In the genomic region with DNA sequence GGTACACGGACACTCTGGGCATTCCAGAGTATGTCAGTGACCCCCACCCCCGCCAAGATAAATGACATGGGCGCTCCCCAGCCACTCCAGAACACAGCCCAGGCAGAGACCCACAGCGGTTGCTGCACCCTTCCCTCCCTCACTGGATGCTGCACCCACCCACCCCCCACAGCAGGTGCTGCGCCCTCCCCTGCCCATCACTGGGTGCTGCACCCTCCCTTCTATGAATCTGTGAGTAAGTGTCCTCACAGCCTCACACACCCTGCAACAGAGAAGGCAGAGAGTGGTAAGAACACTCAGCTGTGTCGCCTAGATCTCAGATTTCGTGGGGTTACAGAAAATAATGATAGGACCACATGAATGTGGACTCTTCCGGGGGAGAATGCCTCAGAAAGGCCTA, we compare ENCODE assay signal across 22 cellular contexts.
"Had no signal": no experiment of that assay in that cellular context is flagged by ENCODE, and none has a peak within 500 bp of the region (broad histone marks: within the 10 kb centered on the region; RNA-seq: fewer than 3 reads in every experiment).

No MANE protein-coding gene starts in this region.

- H3K36me3 ChIP-seq: left ventricle myocardium inferior, pancreas had no signal

- H3K9me3 ChIP-seq: gastrocnemius medialis, lower lobe of right lung, pancreas, testis, tibial nerve, upper lobe of right lung, vagina had no signal

- H3K4me1 ChIP-seq: left ventricle myocardium inferior, lower lobe of right lung, tibial nerve, upper lobe of right lung, vagina had no signal

- DNase-seq: effector CD4-positive, alpha-beta T cell; gastrocnemius medialis; immature natural killer cell; left ventricle myocardium inferior; lower lobe of right lung; natural killer cell; occipital lobe; right cardiac atrium; small intestine; stimulated activated CD4-positive, alpha-beta T cell treated with anti-CD3 and anti-CD28 coated beads, Interleukin-12 subunit alpha, Interleukin-12 subunit beta, amount 100 ng/mL, for 4 hours; stimulated activated CD4-positive, alpha-beta T cell treated with anti-CD3 and anti-CD28 coated beads, Interleukin-2, amount 100 ng/mL, for 48 hours; testis; upper lobe of right lung had no signal

- H3K4me3 ChIP-seq: coronary artery, gastrocnemius medialis, left ventricle myocardium inferior, lower lobe of right lung, pancreas, testis, tibial nerve, upper lobe of right lung, vagina had no signal

- FAIRE-seq: keratinocyte, pancreas, small intestine had no signal

- H3K9me3 Mint-ChIP-seq: memory B cell; stimulated activated naive CD8-positive, alpha-beta T cell treated with anti-CD3 and anti-CD28 coated beads, Interleukin-15, Interleukin-2, amounts not matched to agents 100 ng/mL and 50 ng/mL, for 24 hours had no signal

- H3K27me3 Mint-ChIP-seq: progenitor cell of endocrine pancreas; stimulated activated naive CD8-positive, alpha-beta T cell treated with anti-CD3 and anti-CD28 coated beads, Interleukin-15, Interleukin-2, amounts not matched to agents 100 ng/mL and 50 ng/mL, for 24 hours had no signal

- H3K27ac ChIP-seq: coronary artery, gastrocnemius medialis, left ventricle myocardium inferior, lower lobe of right lung, pancreas, testis, tibial nerve, upper lobe of right lung, vagina had no signal

- H3K36me3 Mint-ChIP-seq: natural killer cell had no signal

- ATAC-seq: gastrocnemius medialis, lower lobe of right lung, natural killer cell, pancreas, right cardiac atrium, upper lobe of right lung had no signal

- H3K4me3 Mint-ChIP-seq: immature natural killer cell; memory B cell; mesothelial cell of epicardium; natural killer cell; stimulated activated naive CD8-positive, alpha-beta T cell treated with anti-CD3 and anti-CD28 coated beads, Interleukin-15, Interleukin-2, amounts not matched to agents 100 ng/mL and 50 ng/mL, for 24 hours had no signal

- H3K27me3 ChIP-seq: gastrocnemius medialis, pancreas, testis, tibial nerve, upper lobe of right lung, vagina had no signal

- H3K4me1 Mint-ChIP-seq: immature natural killer cell, mesothelial cell of epicardium, natural killer cell had no signal

- H3K27ac Mint-ChIP-seq: immature natural killer cell; memory B cell; mesothelial cell of epicardium; natural killer cell; progenitor cell of endocrine pancreas; stimulated activated naive CD8-positive, alpha-beta T cell treated with anti-CD3 and anti-CD28 coated beads, Interleukin-15, Interleukin-2, amounts not matched to agents 100 ng/mL and 50 ng/mL, for 24 hours had no signal
